Comparison of ENCODE assay signal across 1 cellular context in the genomic region with DNA sequence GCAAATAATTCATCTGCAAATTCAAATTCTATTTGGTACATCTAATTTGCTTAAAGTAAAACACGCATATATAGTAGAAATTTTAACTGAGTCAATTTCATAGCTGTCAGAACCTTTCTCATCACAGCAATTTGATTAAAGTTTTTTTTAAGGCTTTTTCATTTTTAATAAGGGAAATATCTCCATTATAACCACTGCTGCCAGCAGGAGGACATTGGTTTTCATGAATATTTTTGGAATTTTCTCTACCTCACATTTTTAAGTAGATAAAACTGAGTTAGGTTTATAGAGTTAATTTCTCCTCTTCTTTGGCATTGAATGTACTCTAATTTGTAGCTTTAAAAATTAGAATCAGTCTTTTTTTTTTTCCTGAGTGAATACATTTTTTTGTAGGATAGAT.
TF ChIP-seq lines count a peak whose summit lies in the region.

No MANE protein-coding gene starts in this region.

TF ChIP-seq in SK-N-SH, 30 proteins besides CTCF, POLR2A, EP300 and RAD21 (continued from another document):
- TF ChIP-seq, protein P1, sequence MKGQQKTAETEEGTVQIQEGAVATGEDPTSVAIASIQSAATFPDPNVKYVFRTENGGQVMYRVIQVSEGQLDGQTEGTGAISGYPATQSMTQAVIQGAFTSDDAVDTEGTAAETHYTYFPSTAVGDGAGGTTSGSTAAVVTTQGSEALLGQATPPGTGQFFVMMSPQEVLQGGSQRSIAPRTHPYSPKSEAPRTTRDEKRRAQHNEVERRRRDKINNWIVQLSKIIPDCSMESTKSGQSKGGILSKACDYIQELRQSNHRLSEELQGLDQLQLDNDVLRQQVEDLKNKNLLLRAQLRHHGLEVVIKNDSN (IDR thresholded peaks at IDR 0.05; ENCODE audit: borderline replicate concordance, low read depth): no peak
- TF ChIP-seq RXRA (IDR thresholded peaks at IDR 0.05; ENCODE audit: borderline replicate concordance, low read depth): no peak
- TF ChIP-seq EZH2phosphoT487 (IDR thresholded peaks at IDR 0.05; ENCODE audit: borderline replicate concordance, low read depth): no peak
- TF ChIP-seq JUND (IDR thresholded peaks at IDR 0.05): no peak
- TF ChIP-seq TEAD4 (IDR thresholded peaks at IDR 0.05; ENCODE audit: borderline replicate concordance, insufficient read depth): no peak
- no peak for TF ChIP-seq FOXM1 (IDR thresholded peaks at IDR 0.05; ENCODE audit: low read depth)
- TF ChIP-seq MEF2A (IDR thresholded peaks at IDR 0.05; ENCODE audit: borderline replicate concordance, low read depth): no peak
- TF ChIP-seq, protein P2, sequence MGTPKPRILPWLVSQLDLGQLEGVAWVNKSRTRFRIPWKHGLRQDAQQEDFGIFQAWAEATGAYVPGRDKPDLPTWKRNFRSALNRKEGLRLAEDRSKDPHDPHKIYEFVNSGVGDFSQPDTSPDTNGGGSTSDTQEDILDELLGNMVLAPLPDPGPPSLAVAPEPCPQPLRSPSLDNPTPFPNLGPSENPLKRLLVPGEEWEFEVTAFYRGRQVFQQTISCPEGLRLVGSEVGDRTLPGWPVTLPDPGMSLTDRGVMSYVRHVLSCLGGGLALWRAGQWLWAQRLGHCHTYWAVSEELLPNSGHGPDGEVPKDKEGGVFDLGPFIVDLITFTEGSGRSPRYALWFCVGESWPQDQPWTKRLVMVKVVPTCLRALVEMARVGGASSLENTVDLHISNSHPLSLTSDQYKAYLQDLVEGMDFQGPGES (IDR thresholded peaks at IDR 0.05; ENCODE audit: low read depth, low read length): no peak
